Comparison of ENCODE assay signal across 29 cellular contexts in genomic region chr4:7212921-7213320, GRCh38. TPM values are rescaled to one million over a fixed set of nuclear protein-coding genes. Genes with fewer than 3 reads are reported as not detected.
"Had no signal": no experiment of that assay in that cellular context is flagged by ENCODE, and none has a peak within 500 bp of the region (broad histone marks: within the 10 kb centered on the region; RNA-seq: fewer than 3 reads in every experiment).

No MANE protein-coding gene starts in this region.

- H3K9me3 ChIP-seq: ascending aorta, SJCRH30 had no signal

- H3K4me2 ChIP-seq: KMS-11 had no signal

- H3K27ac ChIP-seq: ascending aorta, cardiac muscle cell, KMS-11, SJCRH30, SK-N-MC had no signal

- FAIRE-seq: RCC 7860, TTC549 had no signal

- H3K9ac ChIP-seq: KMS-11 had no signal

- ATAC-seq: activated CD8-positive, alpha-beta T cell treated with anti-CD3 and anti-CD28 coated beads, Interleukin-2, amount 10 ng/mL, durations not matched to agents 7 days and 5 days; PC-3 had no signal

- H3K36me3 ChIP-seq: ascending aorta, cardiac muscle cell, SJCRH30 had no signal

- DNase-seq: activated CD4-positive, alpha-beta T cell treated with anti-CD3 and anti-CD28 coated beads, Interleukin-2, amount 10 ng/mL, durations not matched to agents 24 days and 14 days; activated CD4-positive, alpha-beta T cell treated with anti-CD3 and anti-CD28 coated beads, Interleukin-2, amount 50 U/mL, for 48 hours; activated CD8-positive, alpha-beta T cell treated with anti-CD3 and anti-CD28 coated beads, Interleukin-2, amount 10 ng/mL, durations not matched to agents 7 days and 5 days; activated gamma-delta T cell; activated naive CD4-positive, alpha-beta T cell treated with Interleukin-2 at 50 U/mL for 16 hours; activated naive CD8-positive, alpha-beta T cell treated with anti-CD3 and anti-CD28 coated beads, Interleukin-2, amount 10 ng/mL, durations not matched to agents 7 days and 5 days; activated T-cell treated with anti-CD3 and anti-CD28 coated beads, Interleukin-2, amount 50 U/mL, for 24 hours; amygdala; MM.1S; MV-4-11; NCI-H1092; NCI-H1436 treated with DMSO at 0.1 percent for 48 hours; NCI-H187; NCI-H2029 treated with DMSO at 0.1 percent for 48 hours; NCI-H2107; NCI-H2171; NCI-H510A; NCI-H526; NCI-H748 treated with DMSO at 0.1 percent for 48 hours; NK-92 treated with Interleukin-12 subunit alpha and Interleukin-12 subunit beta, amount 100 ng/mL, for 24 hours; PC-3; SHP77; SJCRH30 had no signal

- H3K27me3 ChIP-seq: ascending aorta, cardiac muscle cell, SJCRH30 had no signal

- H3K4me3 ChIP-seq: ascending aorta, cardiac muscle cell, SJCRH30, SK-N-MC had no signal

RNA-seq across cellular contexts. Expression of gene SORCS2, which starts 20.6 kb away (rescaled TPM):
- total RNA-seq: activated CD4-positive, alpha-beta T cell treated with anti-CD3 and anti-CD28 coated beads, Interleukin-2, amount 10 ng/mL, durations not matched to agents 24 days and 14 days; activated CD8-positive, alpha-beta T cell treated with anti-CD3 and anti-CD28 coated beads, Interleukin-2, amount 10 ng/mL, durations not matched to agents 7 days and 5 days; activated naive CD8-positive, alpha-beta T cell treated with anti-CD3 and anti-CD28 coated beads, Interleukin-2, amount 10 ng/mL, durations not matched to agents 7 days and 5 days had no signal
